ENCODE assay signal across 18 cellular contexts in genomic region chr3:135199137-135199536, GRCh38.
"Had no signal": no experiment of that assay in that cellular context is flagged by ENCODE, and none has a peak within 500 bp of the region (broad histone marks: within the 10 kb centered on the region; RNA-seq: fewer than 3 reads in every experiment).

No MANE protein-coding gene starts in this region.

- H3K36me3 ChIP-seq: brain microvascular endothelial cell, neural progenitor cell, ovary, stomach, thoracic aorta had no signal

- ATAC-seq: sciatic nerve had no signal

- H3K27ac ChIP-seq: brain microvascular endothelial cell, esophagus muscularis mucosa, hepatocyte, neural progenitor cell, ovary, stomach, thoracic aorta had no signal

- DNase-seq: activated CD4-positive, alpha-beta T cell treated with anti-CD3 and anti-CD28 coated beads for 1 hour; activated CD4-positive, alpha-beta T cell treated with anti-CD3 and anti-CD28 coated beads, Interleukin-2, amount 50 U/mL, for 4 hours; activated naive CD4-positive, alpha-beta T cell; activated naive CD8-positive, alpha-beta T cell treated with anti-CD3 and anti-CD28 coated beads, Interleukin-2, amount 10 ng/mL, durations not matched to agents 7 days and 5 days; activated T-cell treated with anti-CD3 and anti-CD28 coated beads for 4 hours; brain microvascular endothelial cell; cortex of kidney; effector CD4-positive, alpha-beta T cell; islet precursor cell; naive B cell; ovary; stomach had no signal

- H3K4me1 ChIP-seq: esophagus muscularis mucosa, neural progenitor cell, stomach had no signal

- H3K27me3 ChIP-seq: brain microvascular endothelial cell, esophagus muscularis mucosa, hepatocyte, neural progenitor cell, ovary, stomach had no signal

- H3K4me3 ChIP-seq: esophagus muscularis mucosa, hepatocyte, lung, neural progenitor cell, ovary, stomach, thoracic aorta had no signal

- H3K9me3 ChIP-seq: esophagus muscularis mucosa, ovary, stomach, thoracic aorta had no signal
